ENCODE assay signal across 8 cellular contexts in genomic region chr12:51025182-51025747, GRCh38. TPM values are rescaled to one million over a fixed set of nuclear protein-coding genes. Genes with fewer than 3 reads are reported as not detected.
DNase-seq lines count a peak whose midpoint lies in the region; ATAC-seq and TF ChIP-seq lines count a peak whose summit lies in the region.

No MANE protein-coding gene starts in this region.

- H3K4me3 ChIP-seq in fibroblast of villous mesenchyme (ENCODE audit: low read depth, low read length) = peak overlapping the region; percentile 85
- peak overlapping the region; percentile 62 for H3K4me3 ChIP-seq in smooth muscle cell

- no peak for TF ChIP-seq CTCF in fibroblast of villous mesenchyme (IDR thresholded peaks at IDR 0.05; ENCODE audit: insufficient read depth, low read depth, low read length)
- TF ChIP-seq CTCF in smooth muscle cell (IDR thresholded peaks at IDR 0.05; ENCODE audit: borderline replicate concordance, insufficient read depth, poor library complexity, severe bottlenecking) = no peak

- peaks cover 9% of the 10 kb centered on the region for H3F3A ChIP-seq in smooth muscle cell (ENCODE audit: low read depth)

- peak overlapping the region; percentile 82 for H2AFZ ChIP-seq in smooth muscle cell (ENCODE audit: low read depth)

- H3K4me3 Mint-ChIP-seq in T-helper 17 cell = peak overlapping the region; percentile 99

- H3K4me1 Mint-ChIP-seq in T-helper 17 cell = peaks cover 38% of the 10 kb centered on the region

- H3K27ac Mint-ChIP-seq in T-helper 17 cell = peak overlapping the region; percentile 95

- peaks cover 50% of the 10 kb centered on the region for H3K79me2 ChIP-seq in smooth muscle cell (ENCODE audit: low read depth)

- H3K9ac ChIP-seq in smooth muscle cell (ENCODE audit: low read depth) = peak overlapping the region; percentile 84

- H3K27ac ChIP-seq in smooth muscle cell (ENCODE audit: low read depth) = peak overlapping the region; percentile 97

- DNase-seq in DMS53 (lab: John Stamatoyannopoulos, UW) (peak; percentile 50), DMS53 treated with DMSO at 0.1 percent for 48 hours (lab: John Stamatoyannopoulos, UW; ENCODE audit: unreplicated experiment) (no peak), T-helper 17 cell (no peak), fibroblast of villous mesenchyme (ENCODE audit: low read depth) (no peak), smooth muscle cell (lab: John Stamatoyannopoulos, UW; ENCODE audit: unreplicated experiment) (no peak)

- peak overlapping the region; percentile 95 for H3K4me2 ChIP-seq in smooth muscle cell

- H3K27me3 Mint-ChIP-seq in T-helper 17 cell = peaks cover 4% of the 10 kb centered on the region

- 4% methylated on average over 5 of the region's 5 CpGs for WGBS in smooth muscle cell (ENCODE audit: low lambda C conversion rate)

- H3K9me3 ChIP-seq in T-helper 17 cell (ENCODE audit: control insufficient read depth, low read length, poor library complexity, severe bottlenecking) (no peaks in the 10 kb centered on the region), smooth muscle cell (replicated peaks; ENCODE audit: low read depth) (no peaks in the 10 kb centered on the region)

- ATAC-seq in T-helper 17 cell = no peak
- no peak for ATAC-seq in HG02642 (IDR thresholded peaks at IDR 0.05; ENCODE audit: poor library complexity, unreplicated experiment)
- ATAC-seq in GM18511 (IDR thresholded peaks at IDR 0.05; ENCODE audit: unreplicated experiment) = no peak
- ATAC-seq in GM19463 (IDR thresholded peaks at IDR 0.05; ENCODE audit: unreplicated experiment) = no peak

- peaks cover 20% of the 10 kb centered on the region for H4K20me1 ChIP-seq in smooth muscle cell (ENCODE audit: low read depth)

- peaks cover 24% of the 10 kb centered on the region for H3K4me1 ChIP-seq in smooth muscle cell (ENCODE audit: low read depth)

- H3K27me3 ChIP-seq in smooth muscle cell (ENCODE audit: low read depth) = no peaks in the 10 kb centered on the region

- peaks cover 2% of the 10 kb centered on the region for H3K36me3 Mint-ChIP-seq in T-helper 17 cell (ENCODE audit: low read depth)

- no peaks in the 10 kb centered on the region for H3K36me3 ChIP-seq in smooth muscle cell (ENCODE audit: low read depth)

RNA-seq across cellular contexts. Expression of gene SLC11A2, which starts 0.9 kb away (rescaled TPM):
- 10 to 100 TPM; 47.6 to 51.5 TPM for total RNA-seq in T-helper 17 cell
- total RNA-seq in fibroblast of villous mesenchyme = 39.0 and 56.6 TPM in 2 replicates
- total RNA-seq in smooth muscle cell = 31.3 and 52.9 TPM in 2 replicates
- 22.9 and 26.5 TPM in 2 replicates for polyA plus RNA-seq in smooth muscle cell

RNA-seq across cellular contexts. Expression of gene LETMD1, which starts 22.9 kb away (rescaled TPM):
- total RNA-seq in T-helper 17 cell = 10 to 100 TPM; 56.2 to 56.6 TPM
- total RNA-seq in fibroblast of villous mesenchyme = 23.7 and 25.8 TPM in 2 replicates
- 32.9 and 45.4 TPM in 2 replicates for total RNA-seq in smooth muscle cell
- 8.9 and 10.8 TPM in 2 replicates for polyA plus RNA-seq in smooth muscle cell

RNA-seq across cellular contexts. Expression of gene CSRNP2, which starts 58.1 kb away (rescaled TPM):
- total RNA-seq in T-helper 17 cell (10 to 100 TPM; 19.2 to 19.9 TPM), fibroblast of villous mesenchyme (23.2 and 25.9 TPM in 2 replicates), smooth muscle cell (33.8 and 37.2 TPM in 2 replicates)
- 26.3 and 27.2 TPM in 2 replicates for polyA plus RNA-seq in smooth muscle cell
